1 cellular context compared by ENCODE assay signal in genomic region chr12:76018111-76018510, GRCh38.
A peak's percentile ranks its signal among the peaks of the same experiment; 100 is the strongest.
TF ChIP-seq lines count a peak whose summit lies in the region.

No MANE protein-coding gene starts in this region.

TF ChIP-seq in H1, 55 proteins besides CTCF, POLR2A, EP300 and RAD21 (continued from another document):
- 0 out of 2 replicates have a peak, but pooled peaks have one; percentile 51 for TF ChIP-seq YY1 (IDR thresholded peaks at IDR 0.05; ENCODE audit: low read depth, low read length)
- no peak for TF ChIP-seq JUN (IDR thresholded peaks at IDR 0.05; ENCODE audit: low read depth, low read length)
- TF ChIP-seq CEBPB (IDR thresholded peaks at IDR 0.05; ENCODE audit: low read depth, low read length), result 0 out of 2 replicates have a peak, but pooled peaks have one; percentile 18
- no peak for TF ChIP-seq MAX (IDR thresholded peaks at IDR 0.05)
- TF ChIP-seq GTF2F1 (IDR thresholded peaks at IDR 0.05; ENCODE audit: borderline replicate concordance, low read depth, low read length), result no peak
- no peak for TF ChIP-seq CHD7 (IDR thresholded peaks at IDR 0.05; ENCODE audit: insufficient replicate concordance, low read length)
- TF ChIP-seq BRCA1 (IDR thresholded peaks at IDR 0.05; ENCODE audit: low read depth, low read length), result no peak
- TF ChIP-seq EZH2 (IDR thresholded peaks at IDR 0.05; ENCODE audit: low read depth, low read length, severe bottlenecking), result no peak
